Comparison of ENCODE assay signal across 14 cellular contexts in genomic region chr3:187295635-187296034, GRCh38. TPM values are rescaled to one million over a fixed set of nuclear protein-coding genes. Genes with fewer than 3 reads are reported as not detected.
DNase-seq lines count a peak whose midpoint lies in the region; ATAC-seq and TF ChIP-seq lines count a peak whose summit lies in the region.
"Had no signal": no experiment of that assay in that cellular context is flagged by ENCODE, and none has a peak within 500 bp of the region (broad histone marks: within the 10 kb centered on the region; RNA-seq: fewer than 3 reads in every experiment).

No MANE protein-coding gene starts in this region.

- no peak overlapping the region for H3K27ac ChIP-seq in AG04450 (ENCODE audit: low read depth, low read length)
- H3K27ac ChIP-seq in foreskin keratinocyte: no peak overlapping the region

- H3K27me3 ChIP-seq in AG04450 (ENCODE audit: control insufficient read depth, insufficient read depth, low read length): no peaks in the 10 kb centered on the region
- peaks cover 49% of the 10 kb centered on the region for H3K27me3 ChIP-seq in foreskin keratinocyte
- H3K27me3 ChIP-seq: vagina had no signal

- POLR2A ChIA-PET in AG04450 (lab: Yijun Ruan, JAX): interaction anchor here (1.1 to 1.7 kb wide), 3 partner anchors 14 to 75 kb away, joined by 5 to 6 read pairs (median 5); no protein-coding TSS in a partner anchor

- peak; percentile 36 for TF ChIP-seq CTCF in AG04450 (IDR thresholded peaks at IDR 0.05; ENCODE audit: low read depth, low read length)
- TF ChIP-seq CTCF in foreskin keratinocyte (conservative IDR thresholded peaks at IDR 0.05): peak; percentile 17

- H3K4me3 ChIP-seq in AG04450 (ENCODE audit: low read depth, low read length): no peak overlapping the region
- H3K4me3 ChIP-seq: vagina had no signal

- no peaks in the 10 kb centered on the region for H3K4me1 ChIP-seq in foreskin keratinocyte

- ATAC-seq in foreskin keratinocyte: no peak
- ATAC-seq in HG03521 (IDR thresholded peaks at IDR 0.05; ENCODE audit: unreplicated experiment): no peak
- ATAC-seq: activated CD4-positive, CD25-positive, alpha-beta regulatory T cell treated with anti-CD3 and anti-CD28 coated beads, Interleukin-2, amount 50 U/mL, for 24 hours had no signal

- CTCF ChIA-PET in AG04450 (lab: Charles Lee): interaction anchor here (0.6 to 7.0 kb wide), 9 partner anchors 12 to 547 kb away, joined by 3 to 54 read pairs (median 10); partner anchors contain the start of gene RPL39L

- in situ Hi-C loops in SK-MEL-5 (cut with HindIII; ENCODE audit: low pct_unique_long_range_greater_than_20kb, low sequenced_read_pairs): no loop called here

- no peaks in the 10 kb centered on the region for H3K9me3 ChIP-seq in AG04450 (ENCODE audit: control insufficient read depth, insufficient read depth, low read length)
- H3K9me3 ChIP-seq: vagina had no signal

- DNase-seq in AG04450 (ENCODE audit: low read depth, low spot score): no peak
- DNase-seq in HCEC 1CT: peak; percentile 24
- peak; percentile 66 for DNase-seq in SK-MEL-5 (ENCODE audit: low read depth, low spot score)
- no peak for DNase-seq in foreskin keratinocyte
- DNase-seq in ecto neural progenitor cell (ENCODE audit: low spot score): no peak
- DNase-seq in NCI-H774 (lab: John Stamatoyannopoulos, UW): no peak
- no peak for DNase-seq in NK-92 treated with Interleukin-12 subunit alpha and Interleukin-12 subunit beta, amount 100 ng/mL, for 24 hours (lab: John Stamatoyannopoulos, UW)
- DNase-seq: activated T-cell treated with anti-CD3 and anti-CD28 coated beads, Interleukin-2, amount 50 U/mL, for 1 hour; anterior cingulate cortex; DMS79; GOT3 had no signal

RNA-seq across cellular contexts. Expression of gene MASP1, which starts 4.1 kb away (rescaled TPM):
- polyA plus RNA-seq in AG04450 (2011; rRNA removed): 80.7 and 105 TPM in 2 replicates
- 149 and 226 TPM in 2 replicates for polyA minus RNA-seq in AG04450 (2011; rRNA and poly(A)+ RNA removed)
- total RNA-seq in SK-MEL-5 (2014; rRNA removed; shearing (Covaris generic)): not detected in 2 replicates
- 0.17 TPM in 1 of 2 replicates, not detected in the other for polyA plus RNA-seq in SK-MEL-5 (2015; cell fraction: cytosol; rRNA removed)
- polyA plus RNA-seq in SK-MEL-5 (2015; cell fraction: nucleus; rRNA removed): 0.27 and 0.78 TPM in 2 replicates
- total RNA-seq in foreskin keratinocyte: not detected in 2 replicates
- not detected in 2 replicates for polyA plus RNA-seq in foreskin keratinocyte

Comparison
In these comparisons a context has a peak if more than half of its experiments do, and no peak if none do; other contexts are left out.
1. DNase-seq: peak in HCEC 1CT (single experiment) and SK-MEL-5 (single experiment); none in AG04450 (single experiment), foreskin keratinocyte (0 of 2), ecto neural progenitor cell (single experiment), NCI-H774 (single experiment) and NK-92 treated with Interleukin-12 subunit alpha and Interleukin-12 subunit beta, amount 100 ng/mL, for 24 hours (single experiment).